Comparison of ENCODE assay signal across 1 cellular context in the genomic region with DNA sequence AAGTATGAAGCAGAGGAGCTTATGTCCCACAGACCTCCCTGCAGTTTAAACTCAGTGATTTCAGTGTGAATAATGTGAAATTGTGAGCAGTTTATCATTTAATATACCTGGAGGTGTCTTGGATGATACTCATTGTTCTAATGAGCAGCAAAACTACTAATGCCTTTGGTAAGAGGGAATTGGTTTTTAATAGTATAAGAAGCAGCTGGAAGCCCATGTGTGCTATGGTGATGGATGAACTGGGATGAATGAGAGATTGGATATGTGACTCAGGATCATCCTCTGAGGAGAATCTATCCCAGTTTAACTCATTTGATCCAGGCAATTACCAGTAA.
TF ChIP-seq lines count a peak whose summit lies in the region.

No MANE protein-coding gene starts in this region.

TF ChIP-seq in WTC11, 78 proteins besides CTCF, POLR2A, EP300 and RAD21:
- no peak for TF ChIP-seq AFF4 (CRISPR knock-in tag; IDR thresholded peaks at IDR 0.05; ENCODE audit: borderline replicate concordance)
- TF ChIP-seq CREM (CRISPR knock-in tag; IDR thresholded peaks at IDR 0.05) = no peak
- TF ChIP-seq GRHL2 (CRISPR knock-in tag; IDR thresholded peaks at IDR 0.05; ENCODE audit: insufficient replicate concordance, severe bottlenecking) = no peak
- TF ChIP-seq EMX1 (CRISPR knock-in tag; IDR thresholded peaks at IDR 0.05) = no peak
- TF ChIP-seq PRRX2 (CRISPR knock-in tag; IDR thresholded peaks at IDR 0.05) = no peak
- TF ChIP-seq SMAD3 (CRISPR knock-in tag; IDR thresholded peaks at IDR 0.05; ENCODE audit: borderline replicate concordance) = no peak
- no peak for TF ChIP-seq IRF1 (CRISPR knock-in tag; IDR thresholded peaks at IDR 0.05)
- TF ChIP-seq GTF2I (CRISPR knock-in tag; conservative IDR thresholded peaks at IDR 0.05) = no peak
- TF ChIP-seq, protein P1, sequence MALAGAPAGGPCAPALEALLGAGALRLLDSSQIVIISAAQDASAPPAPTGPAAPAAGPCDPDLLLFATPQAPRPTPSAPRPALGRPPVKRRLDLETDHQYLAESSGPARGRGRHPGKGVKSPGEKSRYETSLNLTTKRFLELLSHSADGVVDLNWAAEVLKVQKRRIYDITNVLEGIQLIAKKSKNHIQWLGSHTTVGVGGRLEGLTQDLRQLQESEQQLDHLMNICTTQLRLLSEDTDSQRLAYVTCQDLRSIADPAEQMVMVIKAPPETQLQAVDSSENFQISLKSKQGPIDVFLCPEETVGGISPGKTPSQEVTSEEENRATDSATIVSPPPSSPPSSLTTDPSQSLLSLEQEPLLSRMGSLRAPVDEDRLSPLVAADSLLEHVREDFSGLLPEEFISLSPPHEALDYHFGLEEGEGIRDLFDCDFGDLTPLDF (CRISPR knock-in tag; IDR thresholded peaks at IDR 0.05) = no peak
- TF ChIP-seq ZNF317 (CRISPR knock-in tag; IDR thresholded peaks at IDR 0.05; ENCODE audit: borderline replicate concordance, low read depth) = no peak
- TF ChIP-seq FOXP4 (CRISPR knock-in tag; IDR thresholded peaks at IDR 0.05) = no peak
- no peak for TF ChIP-seq HMGA2 (CRISPR knock-in tag; IDR thresholded peaks at IDR 0.05)
- TF ChIP-seq TCF7 (CRISPR knock-in tag; IDR thresholded peaks at IDR 0.05; ENCODE audit: low read depth) = no peak
- no peak for TF ChIP-seq HMGXB4 (CRISPR knock-in tag; IDR thresholded peaks at IDR 0.05)
- TF ChIP-seq, protein P2, sequence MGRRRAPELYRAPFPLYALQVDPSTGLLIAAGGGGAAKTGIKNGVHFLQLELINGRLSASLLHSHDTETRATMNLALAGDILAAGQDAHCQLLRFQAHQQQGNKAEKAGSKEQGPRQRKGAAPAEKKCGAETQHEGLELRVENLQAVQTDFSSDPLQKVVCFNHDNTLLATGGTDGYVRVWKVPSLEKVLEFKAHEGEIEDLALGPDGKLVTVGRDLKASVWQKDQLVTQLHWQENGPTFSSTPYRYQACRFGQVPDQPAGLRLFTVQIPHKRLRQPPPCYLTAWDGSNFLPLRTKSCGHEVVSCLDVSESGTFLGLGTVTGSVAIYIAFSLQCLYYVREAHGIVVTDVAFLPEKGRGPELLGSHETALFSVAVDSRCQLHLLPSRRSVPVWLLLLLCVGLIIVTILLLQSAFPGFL (CRISPR knock-in tag; IDR thresholded peaks at IDR 0.05; ENCODE audit: borderline replicate concordance) = no peak
- no peak for TF ChIP-seq ZNF232 (CRISPR knock-in tag; IDR thresholded peaks at IDR 0.05)
- no peak for TF ChIP-seq ATF2 (CRISPR knock-in tag; IDR thresholded peaks at IDR 0.05; ENCODE audit: borderline replicate concordance, low read depth)
- TF ChIP-seq, protein P3, sequence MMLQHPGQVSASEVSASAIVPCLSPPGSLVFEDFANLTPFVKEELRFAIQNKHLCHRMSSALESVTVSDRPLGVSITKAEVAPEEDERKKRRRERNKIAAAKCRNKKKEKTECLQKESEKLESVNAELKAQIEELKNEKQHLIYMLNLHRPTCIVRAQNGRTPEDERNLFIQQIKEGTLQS (CRISPR knock-in tag; conservative IDR thresholded peaks at IDR 0.05) = no peak
